ENCODE assay signal across 2 cellular contexts in genomic region chr6:13695217-13695616, GRCh38.
TF ChIP-seq lines count a peak whose summit lies in the region.

No MANE protein-coding gene starts in this region.

TF ChIP-seq in SK-N-SH, 30 proteins besides CTCF, POLR2A, EP300 and RAD21 (continued from another document):
- TF ChIP-seq NRF1 (IDR thresholded peaks at IDR 0.05; ENCODE audit: low read depth, low read length) (no peak), SIN3A (IDR thresholded peaks at IDR 0.05; ENCODE audit: borderline replicate concordance, low read depth, low read length) (no peak), TAF1 (IDR thresholded peaks at IDR 0.05; ENCODE audit: borderline replicate concordance, low read depth, low read length) (no peak), FOSL2 (IDR thresholded peaks at IDR 0.05; ENCODE audit: borderline replicate concordance, low read depth) (no peak), JUND (IDR thresholded peaks at IDR 0.05) (no peak), CHD2 (IDR thresholded peaks at IDR 0.05; ENCODE audit: low read length, partially characterized antibody) (no peak), MXI1 (IDR thresholded peaks at IDR 0.05; ENCODE audit: low read depth, low read length) (no peak), MEF2A (IDR thresholded peaks at IDR 0.05; ENCODE audit: borderline replicate concordance, low read depth) (no peak), GATA2 (CRISPR knock-in tag; IDR thresholded peaks at IDR 0.05) (no peak), TEAD4 (IDR thresholded peaks at IDR 0.05; ENCODE audit: borderline replicate concordance, insufficient read depth) (no peak), NFIC (IDR thresholded peaks at IDR 0.05; ENCODE audit: borderline replicate concordance) (no peak), YY1 (IDR thresholded peaks at IDR 0.05; ENCODE audit: low read depth) (no peak)
- TF ChIP-seq, protein P1, sequence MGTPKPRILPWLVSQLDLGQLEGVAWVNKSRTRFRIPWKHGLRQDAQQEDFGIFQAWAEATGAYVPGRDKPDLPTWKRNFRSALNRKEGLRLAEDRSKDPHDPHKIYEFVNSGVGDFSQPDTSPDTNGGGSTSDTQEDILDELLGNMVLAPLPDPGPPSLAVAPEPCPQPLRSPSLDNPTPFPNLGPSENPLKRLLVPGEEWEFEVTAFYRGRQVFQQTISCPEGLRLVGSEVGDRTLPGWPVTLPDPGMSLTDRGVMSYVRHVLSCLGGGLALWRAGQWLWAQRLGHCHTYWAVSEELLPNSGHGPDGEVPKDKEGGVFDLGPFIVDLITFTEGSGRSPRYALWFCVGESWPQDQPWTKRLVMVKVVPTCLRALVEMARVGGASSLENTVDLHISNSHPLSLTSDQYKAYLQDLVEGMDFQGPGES (IDR thresholded peaks at IDR 0.05; ENCODE audit: low read depth, low read length), result no peak
- TF ChIP-seq, protein P2, sequence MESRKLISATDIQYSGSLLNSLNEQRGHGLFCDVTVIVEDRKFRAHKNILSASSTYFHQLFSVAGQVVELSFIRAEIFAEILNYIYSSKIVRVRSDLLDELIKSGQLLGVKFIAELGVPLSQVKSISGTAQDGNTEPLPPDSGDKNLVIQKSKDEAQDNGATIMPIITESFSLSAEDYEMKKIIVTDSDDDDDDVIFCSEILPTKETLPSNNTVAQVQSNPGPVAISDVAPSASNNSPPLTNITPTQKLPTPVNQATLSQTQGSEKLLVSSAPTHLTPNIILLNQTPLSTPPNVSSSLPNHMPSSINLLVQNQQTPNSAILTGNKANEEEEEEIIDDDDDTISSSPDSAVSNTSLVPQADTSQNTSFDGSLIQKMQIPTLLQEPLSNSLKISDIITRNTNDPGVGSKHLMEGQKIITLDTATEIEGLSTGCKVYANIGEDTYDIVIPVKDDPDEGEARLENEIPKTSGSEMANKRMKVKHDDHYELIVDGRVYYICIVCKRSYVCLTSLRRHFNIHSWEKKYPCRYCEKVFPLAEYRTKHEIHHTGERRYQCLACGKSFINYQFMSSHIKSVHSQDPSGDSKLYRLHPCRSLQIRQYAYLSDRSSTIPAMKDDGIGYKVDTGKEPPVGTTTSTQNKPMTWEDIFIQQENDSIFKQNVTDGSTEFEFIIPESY (IDR thresholded peaks at IDR 0.05; ENCODE audit: borderline replicate concordance, low read depth), result no peak
TF ChIP-seq in SK-N-SH: peak in this region for 0.

TF ChIP-seq in SK-N-SH treated with all-trans-retinoic acid at 6 μM for 48 hours, 23 proteins besides CTCF, POLR2A, EP300 and RAD21 (continued from another document):
- no peak for TF ChIP-seq CSRNP3 (CRISPR knock-in tag; IDR thresholded peaks at IDR 0.05)
- no peak for TF ChIP-seq GLIS3 (CRISPR knock-in tag; IDR thresholded peaks at IDR 0.05)
- TF ChIP-seq PATZ1 (CRISPR knock-in tag; IDR thresholded peaks at IDR 0.05; ENCODE audit: borderline replicate concordance), result no peak
- TF ChIP-seq ZC3H10 (CRISPR knock-in tag; IDR thresholded peaks at IDR 0.05), result no peak
- no peak for TF ChIP-seq CSDC2 (CRISPR knock-in tag; IDR thresholded peaks at IDR 0.05)
- no peak for TF ChIP-seq TCF4 (CRISPR knock-in tag; IDR thresholded peaks at IDR 0.05; ENCODE audit: borderline replicate concordance)
- no peak for TF ChIP-seq PPARA (CRISPR knock-in tag; IDR thresholded peaks at IDR 0.05; ENCODE audit: borderline replicate concordance)
- no peak for TF ChIP-seq OSR1 (CRISPR knock-in tag; IDR thresholded peaks at IDR 0.05)
- TF ChIP-seq ZFP30 (CRISPR knock-in tag; IDR thresholded peaks at IDR 0.05), result no peak
- TF ChIP-seq ARNTL (CRISPR knock-in tag; IDR thresholded peaks at IDR 0.05; ENCODE audit: borderline replicate concordance, low read depth), result no peak
- no peak for TF ChIP-seq SNAI2 (CRISPR knock-in tag; IDR thresholded peaks at IDR 0.05)
TF ChIP-seq in SK-N-SH treated with all-trans-retinoic acid at 6 μM for 48 hours: peak in this region for 0.
